In genomic region chr7:66206116-66206908, GRCh38 we compare ENCODE assay signal across 7 cellular contexts. TPM values are rescaled to one million over a fixed set of nuclear protein-coding genes. Genes with fewer than 3 reads are reported as not detected.
DNase-seq lines count a peak whose midpoint lies in the region; ATAC-seq, FAIRE-seq and TF ChIP-seq lines count a peak whose summit lies in the region.

No MANE protein-coding gene starts in this region.

- H3K27me3 ChIP-seq in stomach, result no peaks in the 10 kb centered on the region

- H3K4me3 ChIP-seq in kidney (ENCODE audit: low read length in 2 of 2), result peak overlapping the region; percentile 87 to 89
- H3K4me3 ChIP-seq in stomach, result peak overlapping the region; percentile 89 to 98 (median 98)

- H3K27ac Mint-ChIP-seq in HFFc6, result peak overlapping the region; percentile 91
- H3K27ac Mint-ChIP-seq in activated naive CD8-positive, alpha-beta T cell, result peak overlapping the region; percentile 82

- intact Hi-C loops in kidney (cut with DNase I) (no loop called here), stomach (cut with DNase I; ENCODE audit: low total_unique reads) (no loop called here)

- no peak for TF ChIP-seq POLR2A in stomach (IDR thresholded peaks at IDR 0.05)
- TF ChIP-seq POLR2A in GM12892 (IDR thresholded peaks at IDR 0.05; ENCODE audit: low read depth, low read length), result no peak

- no peaks in the 10 kb centered on the region for H3K9me3 Mint-ChIP-seq in HFFc6
- no peaks in the 10 kb centered on the region for H3K9me3 Mint-ChIP-seq in activated naive CD8-positive, alpha-beta T cell (ENCODE audit: low read depth)

- H3K9me3 ChIP-seq in kidney (ENCODE audit: control insufficient read depth in 1 of 2, low read length in 2 of 2) (no peaks in the 10 kb centered on the region), stomach (no peaks in the 10 kb centered on the region)

- H3K4me3 Mint-ChIP-seq in HFFc6, result peak overlapping the region; percentile 99
- H3K4me3 Mint-ChIP-seq in activated naive CD8-positive, alpha-beta T cell, result peak overlapping the region; percentile 95

- H3K9ac ChIP-seq in kidney (ENCODE audit: low read length in 2 of 2), result peak overlapping the region; percentile 37 to 88

- H3K4me1 Mint-ChIP-seq in HFFc6 (ENCODE audit: low read depth), result peaks cover 50% of the 10 kb centered on the region
- peaks cover 47% of the 10 kb centered on the region for H3K4me1 Mint-ChIP-seq in activated naive CD8-positive, alpha-beta T cell (ENCODE audit: low read depth)

- FAIRE-seq in kidney (lab: Jason Lieb, UNC), result no peak
- no peak for FAIRE-seq in GM12892 (lab: Jason Lieb, UNC)

- H3K4me1 ChIP-seq in kidney (ENCODE audit: control insufficient read depth in 1 of 2, insufficient read depth in 1 of 2, low read depth in 1 of 2, low read length in 2 of 2) (peaks cover 0 to 5% of the 10 kb centered on the region in 2 donors), stomach (peaks cover 20 to 55% (median 46%) of the 10 kb centered on the region in 4 donors)

- DNase-seq in HFFc6 (peak; percentile 16), kidney (peak; percentile 22), stomach (no peak), GM12892 (ENCODE audit: insufficient read length) (no peak), NCI-H128 (lab: John Stamatoyannopoulos, UW; ENCODE audit: unreplicated experiment) (no peak)

- peaks cover 26% of the 10 kb centered on the region for H3K36me3 Mint-ChIP-seq in HFFc6 (ENCODE audit: low read depth)
- H3K36me3 Mint-ChIP-seq in activated naive CD8-positive, alpha-beta T cell, result no peaks in the 10 kb centered on the region

- 32 to 50% (median 45%) methylated on average over 12 of the region's 12 CpGs for WGBS in stomach, 5 donors

- H3K36me3 ChIP-seq in kidney (ENCODE audit: control insufficient read depth in 1 of 2, insufficient read depth in 2 of 2, low read length in 2 of 2), result no peaks in the 10 kb centered on the region
- peaks cover 0 to 4% (median 0%) of the 10 kb centered on the region in 4 donors for H3K36me3 ChIP-seq in stomach

- H3K27me3 Mint-ChIP-seq in HFFc6 (ENCODE audit: insufficient read depth), result peaks cover 3% of the 10 kb centered on the region; the same call in 1 of the 2 replicates
- peaks cover 2% of the 10 kb centered on the region for H3K27me3 Mint-ChIP-seq in activated naive CD8-positive, alpha-beta T cell

- TF ChIP-seq CTCF in HFFc6 (IDR thresholded peaks at IDR 0.05), result no peak
- TF ChIP-seq CTCF in kidney (IDR thresholded peaks at IDR 0.05; ENCODE audit: borderline replicate concordance, extremely low read depth, insufficient read depth), result no peak
- TF ChIP-seq CTCF in stomach (IDR thresholded peaks at IDR 0.05), result no peak

- no peak for TF ChIP-seq EP300 in stomach (IDR thresholded peaks at IDR 0.05)

- no peak for ATAC-seq in GM18520 (IDR thresholded peaks at IDR 0.05; ENCODE audit: unreplicated experiment)

- H3K27ac ChIP-seq in kidney (ENCODE audit: low read depth in 2 of 2, low read length in 2 of 2), result peak overlapping the region; percentile 32 to 92
- peak overlapping the region in 4 of 5 donors; percentile 85 to 88 (median 87) for H3K27ac ChIP-seq in stomach

RNA-seq across cellular contexts. Expression of gene TPST1, which starts 1.2 kb away (rescaled TPM):
- 10 to 100 TPM; 21.7 to 36.1 (median 29.2) TPM for total RNA-seq in HFFc6 (2021; fragmentation: NEBNext Ultra II Directional; extraction: Animal tissue kit (Norgen Biotek cat#: 25700))
- 35.7 TPM for total RNA-seq in kidney
- 23.6 TPM for polyA plus RNA-seq in kidney (ENCODE audit: insufficient read depth, low read depth, low replicate concordance)
- total RNA-seq in stomach, result 10 to 100 TPM in 2 of 5 donors, 1 to 10 TPM in 2, under 1 TPM in 1; 0.58 to 78.8 (median 9.0) TPM
- polyA plus RNA-seq in stomach, result 10 to 100 TPM in 1 of 3 donors, 1 to 10 TPM in 2; 4.8 to 12.6 (median 8.4) TPM
- polyA plus RNA-seq in GM12892 (2012; ENCODE audit: missing spikeins), result 3.8 TPM

Comparison
In these comparisons a context has a peak if more than half of its experiments do, and no peak if none do; other contexts are left out.
1. DNase-seq: peak in HFFc6 (single experiment) and kidney (single experiment); none in stomach (single experiment), GM12892 (single experiment) and NCI-H128 (single experiment).